ENCODE assay signal across 11 cellular contexts in genomic region chrX:135544338-135544948, GRCh38. TPM values are rescaled to one million over a fixed set of nuclear protein-coding genes. Genes with fewer than 3 reads are reported as not detected.
DNase-seq lines count a peak whose midpoint lies in the region; ATAC-seq, FAIRE-seq and TF ChIP-seq lines count a peak whose summit lies in the region.
"Had no signal": no experiment of that assay in that cellular context is flagged by ENCODE, and none has a peak within 500 bp of the region (broad histone marks: within the 10 kb centered on the region; RNA-seq: fewer than 3 reads in every experiment).

No MANE protein-coding gene starts in this region.

- H3K4me3 ChIP-seq in small intestine (ENCODE audit: low read depth in 1 of 2, low read length in 2 of 2): no peak overlapping the region

- H3K9me3 ChIP-seq in small intestine (ENCODE audit: control insufficient read depth, low read depth): no peaks in the 10 kb centered on the region

- peak overlapping the region; percentile 6 for H3K27ac Mint-ChIP-seq in activated T-cell treated with anti-CD3 and anti-CD28 coated beads, Interleukin-2, amount 50 U/mL, for 72 hours
- H3K27ac Mint-ChIP-seq in activated CD4-positive, alpha-beta memory T cell treated with anti-CD3 and anti-CD28 coated beads for 36 hours: peak overlapping the region; percentile 65
- no peak overlapping the region for H3K27ac Mint-ChIP-seq in progenitor cell of endocrine pancreas
- H3K27ac Mint-ChIP-seq: nephron progenitor cell had no signal

- no peak for FAIRE-seq in small intestine (lab: Jason Lieb, UNC)
- FAIRE-seq: H54, urothelium cell line had no signal

- H3K27me3 Mint-ChIP-seq in activated T-cell treated with anti-CD3 and anti-CD28 coated beads, Interleukin-2, amount 50 U/mL, for 72 hours (ENCODE audit: low read depth): peaks cover 12% of the 10 kb centered on the region
- no peaks in the 10 kb centered on the region for H3K27me3 Mint-ChIP-seq in activated T-cell treated with anti-CD3 and anti-CD28 coated beads, Interleukin-2, amount 50 U/mL, for 4 hours (ENCODE audit: low read depth)
- no peaks in the 10 kb centered on the region for H3K27me3 Mint-ChIP-seq in activated CD4-positive, alpha-beta memory T cell treated with anti-CD3 and anti-CD28 coated beads for 36 hours
- no peaks in the 10 kb centered on the region for H3K27me3 Mint-ChIP-seq in progenitor cell of endocrine pancreas

- peaks cover 0 to 3% of the 10 kb centered on the region in 2 donors for H3K36me3 Mint-ChIP-seq in activated T-cell treated with anti-CD3 and anti-CD28 coated beads, Interleukin-2, amount 50 U/mL, for 72 hours (ENCODE audit: insufficient read depth in 2 of 2)
- peaks cover 10% of the 10 kb centered on the region for H3K36me3 Mint-ChIP-seq in activated T-cell treated with anti-CD3 and anti-CD28 coated beads, Interleukin-2, amount 50 U/mL, for 4 hours (ENCODE audit: insufficient read depth)
- peaks cover 8% of the 10 kb centered on the region for H3K36me3 Mint-ChIP-seq in activated CD4-positive, alpha-beta memory T cell treated with anti-CD3 and anti-CD28 coated beads for 36 hours
- no peaks in the 10 kb centered on the region for H3K36me3 Mint-ChIP-seq in progenitor cell of endocrine pancreas (ENCODE audit: insufficient read depth)

- peaks cover 6% of the 10 kb centered on the region for H3K4me1 Mint-ChIP-seq in activated T-cell treated with anti-CD3 and anti-CD28 coated beads, Interleukin-2, amount 50 U/mL, for 72 hours (ENCODE audit: low read depth)
- H3K4me1 Mint-ChIP-seq in activated T-cell treated with anti-CD3 and anti-CD28 coated beads, Interleukin-2, amount 50 U/mL, for 4 hours (ENCODE audit: low read depth): peaks cover 31% of the 10 kb centered on the region
- peaks cover 21% of the 10 kb centered on the region for H3K4me1 Mint-ChIP-seq in activated CD4-positive, alpha-beta memory T cell treated with anti-CD3 and anti-CD28 coated beads for 36 hours (ENCODE audit: low read depth)
- peaks cover 3% of the 10 kb centered on the region for H3K4me1 Mint-ChIP-seq in progenitor cell of endocrine pancreas (ENCODE audit: low read depth)

- H3K27ac ChIP-seq in small intestine (ENCODE audit: low read depth in 1 of 2, low read length in 1 of 2): no peak overlapping the region

- no peaks in the 10 kb centered on the region for H3K4me1 ChIP-seq in small intestine (ENCODE audit: control insufficient read depth in 2 of 2, insufficient read depth in 1 of 2, low read depth in 1 of 2, low read length in 1 of 2)

- H3K4me3 Mint-ChIP-seq in activated T-cell treated with anti-CD3 and anti-CD28 coated beads, Interleukin-2, amount 50 U/mL, for 72 hours: peak overlapping the region in 1 of 2 donors; percentile 2
- H3K4me3 Mint-ChIP-seq in activated T-cell treated with anti-CD3 and anti-CD28 coated beads, Interleukin-2, amount 50 U/mL, for 4 hours: no peak overlapping the region
- H3K4me3 Mint-ChIP-seq in activated CD4-positive, alpha-beta memory T cell treated with anti-CD3 and anti-CD28 coated beads for 36 hours: no peak overlapping the region
- no peak overlapping the region for H3K4me3 Mint-ChIP-seq in progenitor cell of endocrine pancreas (ENCODE audit: low read depth)
- H3K4me3 Mint-ChIP-seq: nephron progenitor cell had no signal

- 15 to 33% (median 23%) methylated on average over 5 of the region's 5 CpGs for WGBS in small intestine, 3 donors

- in situ Hi-C loops in KBM-7 (cut with MboI; ENCODE audit: low pct_unique_long_range_greater_than_20kb, low sequenced_read_pairs): no loop called here

- no peak for DNase-seq in activated T-cell treated with anti-CD3 and anti-CD28 coated beads, Interleukin-2, amount 50 U/mL, for 72 hours
- DNase-seq in activated T-cell treated with anti-CD3 and anti-CD28 coated beads, Interleukin-2, amount 50 U/mL, for 4 hours: no peak
- DNase-seq in activated CD4-positive, alpha-beta memory T cell treated with anti-CD3 and anti-CD28 coated beads for 36 hours: no peak
- DNase-seq in small intestine (peak; percentile 40), KBM-7 (no peak), progenitor cell of endocrine pancreas (ENCODE audit: low spot score, unreplicated experiment) (no peak)
- no peak for DNase-seq in effector CD8-positive, alpha-beta T cell (lab: John Stamatoyannopoulos, UW)
- DNase-seq: nephron progenitor cell had no signal

- POLR2A ChIA-PET in activated CD4-positive, alpha-beta memory T cell treated with anti-CD3 and anti-CD28 coated beads for 36 hours (lab: Charles Lee): no interaction called here

- H3K36me3 ChIP-seq in small intestine (ENCODE audit: control insufficient read depth in 2 of 2, insufficient read depth in 2 of 2, low read length in 2 of 2): no peaks in the 10 kb centered on the region

- ATAC-seq in activated T-cell treated with anti-CD3 and anti-CD28 coated beads, Interleukin-2, amount 50 U/mL, for 72 hours (replicated peaks in 1 of 2): no peak
- ATAC-seq in activated T-cell treated with anti-CD3 and anti-CD28 coated beads, Interleukin-2, amount 50 U/mL, for 4 hours: no peak
- peak; percentile 84 for ATAC-seq in GM21825 (IDR thresholded peaks at IDR 0.05; ENCODE audit: unreplicated experiment)

- no peaks in the 10 kb centered on the region for H3K27me3 ChIP-seq in small intestine (ENCODE audit: control insufficient read depth in 2 of 2, insufficient read depth in 2 of 2, low read length in 2 of 2)

- H3K9me3 Mint-ChIP-seq in activated T-cell treated with anti-CD3 and anti-CD28 coated beads, Interleukin-2, amount 50 U/mL, for 72 hours: no peaks in the 10 kb centered on the region
- H3K9me3 Mint-ChIP-seq in activated T-cell treated with anti-CD3 and anti-CD28 coated beads, Interleukin-2, amount 50 U/mL, for 4 hours: no peaks in the 10 kb centered on the region
- H3K9me3 Mint-ChIP-seq in activated CD4-positive, alpha-beta memory T cell treated with anti-CD3 and anti-CD28 coated beads for 36 hours: no peaks in the 10 kb centered on the region
- H3K9me3 Mint-ChIP-seq in progenitor cell of endocrine pancreas (ENCODE audit: low read depth): peaks cover 14% of the 10 kb centered on the region

- CTCF ChIA-PET in activated CD4-positive, alpha-beta memory T cell treated with anti-CD3 and anti-CD28 coated beads for 36 hours (lab: Charles Lee): interaction anchor here (0.8 to 2.1 kb wide), 8 partner anchors 8 to 64 kb away, joined by 3 to 6 read pairs (median 3); no protein-coding TSS in a partner anchor

- intact Hi-C loops in activated CD4-positive, alpha-beta memory T cell treated with anti-CD3 and anti-CD28 coated beads for 36 hours (cut with micrococcal nuclease): loop anchor here (10.0 kb wide), 1 partner anchor 60 kb away; no protein-coding TSS in a partner anchor

- no peak for TF ChIP-seq CTCF in progenitor cell of endocrine pancreas (IDR thresholded peaks at IDR 0.05; ENCODE audit: unreplicated experiment)

RNA-seq across cellular contexts. Expression of gene INTS6L, which starts 24.0 kb away (rescaled TPM):
- 10 to 100 TPM; 28.6 to 41.3 TPM for total RNA-seq in activated T-cell treated with anti-CD3 and anti-CD28 coated beads, Interleukin-2, amount 50 U/mL, for 72 hours
- 10 to 100 TPM; 12.1 to 14.9 (median 14.8) TPM for total RNA-seq in activated T-cell treated with anti-CD3 and anti-CD28 coated beads, Interleukin-2, amount 50 U/mL, for 4 hours
- total RNA-seq in activated CD4-positive, alpha-beta memory T cell treated with anti-CD3 and anti-CD28 coated beads for 36 hours: 10 to 100 TPM; 21.2 to 22.7 TPM
- 10 to 100 TPM in 1 of 3 donors, 1 to 10 TPM in 2; 2.4 to 11.0 (median 9.7) TPM for polyA plus RNA-seq in small intestine
- total RNA-seq in progenitor cell of endocrine pancreas: 14.6 and 14.8 TPM in 2 replicates
